Comparison of ENCODE assay signal across 11 cellular contexts in genomic region chr7:64494912-64495461, GRCh38.
DNase-seq lines count a peak whose midpoint lies in the region; ATAC-seq and TF ChIP-seq lines count a peak whose summit lies in the region.
"Had no signal": no experiment of that assay in that cellular context is flagged by ENCODE, and none has a peak within 500 bp of the region (broad histone marks: within the 10 kb centered on the region; RNA-seq: fewer than 3 reads in every experiment).

No MANE protein-coding gene starts in this region.

- no peak for ATAC-seq in HG03442 (IDR thresholded peaks at IDR 0.05; ENCODE audit: unreplicated experiment)

- 5 to 17% (median 10%) methylated on average over 26 of the region's 26 CpGs for WGBS in ovary, 3 donors

- no peak overlapping the region for H3K4me2 ChIP-seq in PC-9
- H3K4me2 ChIP-seq: BLaER1 had no signal

- no peaks in the 10 kb centered on the region for H4K20me1 ChIP-seq in PC-9 (ENCODE audit: insufficient read depth)
- H4K20me1 ChIP-seq: BLaER1 had no signal

- H3K27me3 ChIP-seq in ovary (no peaks in the 10 kb centered on the region), PC-9 (ENCODE audit: insufficient read depth, low read depth) (no peaks in the 10 kb centered on the region)
- H3K27me3 ChIP-seq: BLaER1 had no signal

- CTCF ChIA-PET in PC-9 (lab: Charles Lee): no interaction called here

- TF ChIP-seq CTCF in fibroblast of villous mesenchyme (IDR thresholded peaks at IDR 0.05; ENCODE audit: insufficient read depth, low read depth, low read length) (no peak), ovary (IDR thresholded peaks at IDR 0.05) (no peak), PC-9 (conservative IDR thresholded peaks at IDR 0.05) (no peak)

- no peak overlapping the region for H3K27ac ChIP-seq in ovary
- no peak overlapping the region for H3K27ac ChIP-seq in PC-9
- H3K27ac ChIP-seq: BLaER1 had no signal

- H3K4me1 ChIP-seq in ovary (ENCODE audit: insufficient read depth): peaks cover 2% of the 10 kb centered on the region
- no peaks in the 10 kb centered on the region for H3K4me1 ChIP-seq in PC-9 (replicated peaks; ENCODE audit: insufficient read depth)
- H3K4me1 ChIP-seq: BLaER1 had no signal

- no peak overlapping the region for H2AFZ ChIP-seq in PC-9

- no peak for TF ChIP-seq POLR2A in ovary (IDR thresholded peaks at IDR 0.05)

- H3K9me2 ChIP-seq in PC-9 (ENCODE audit: insufficient read depth): no peaks in the 10 kb centered on the region

- no peaks in the 10 kb centered on the region for H3K9me3 ChIP-seq in ovary
- H3K9me3 ChIP-seq in PC-9 (ENCODE audit: insufficient read depth, low read depth): no peaks in the 10 kb centered on the region

- peak overlapping the region; percentile 40 for H3K4me3 ChIP-seq in fibroblast of villous mesenchyme (ENCODE audit: low read depth, low read length)
- H3K4me3 ChIP-seq in ovary: peak overlapping the region; percentile 13
- H3K4me3 ChIP-seq in PC-9: no peak overlapping the region
- H3K4me3 ChIP-seq: BLaER1 had no signal

- peak; percentile 64 for DNase-seq in COLO668 (lab: John Stamatoyannopoulos, UW; ENCODE audit: unreplicated experiment)
- peak; percentile 14 for DNase-seq in NCI-H2029 treated with DMSO at 0.1 percent for 48 hours (lab: John Stamatoyannopoulos, UW)
- DNase-seq in fibroblast of villous mesenchyme (ENCODE audit: low read depth): no peak
- peak; percentile 22 to 62 (median 52) for DNase-seq in ovary
- no peak for DNase-seq in NCI-H1417 treated with DMSO at 0.1 percent for 48 hours (lab: John Stamatoyannopoulos, UW)
- DNase-seq in activated CD4-positive, CD25-positive, alpha-beta regulatory T cell (lab: John Stamatoyannopoulos, UW): no peak
- no peak for DNase-seq in PC-9
- DNase-seq: mammary epithelial cell, T-helper 9 cell had no signal

- BruUV-seq in PC-9 (replicated peaks; lab: Mats Ljungman, UMichigan): no TSS peak

- H3F3A ChIP-seq in PC-9 (ENCODE audit: insufficient read depth, low read depth): no peaks in the 10 kb centered on the region

- H3K79me2 ChIP-seq in PC-9 (ENCODE audit: low read depth): no peaks in the 10 kb centered on the region

- TF ChIP-seq EP300 in ovary (IDR thresholded peaks at IDR 0.05): no peak

- POLR2A ChIA-PET in PC-9 (lab: Charles Lee; ENCODE audit: unreplicated experiment): no interaction called here

- intact Hi-C loops in ovary (cut with DNase I) (no loop called here), PC-9 (cut with micrococcal nuclease; ENCODE audit: unreplicated experiment) (no loop called here)

- no peaks in the 10 kb centered on the region for H3K36me3 ChIP-seq in ovary
- H3K36me3 ChIP-seq in PC-9 (ENCODE audit: low read depth): no peaks in the 10 kb centered on the region

Comparison
In these comparisons a context has a peak if more than half of its experiments do, and no peak if none do; other contexts are left out.
1. DNase-seq: peak in COLO668 (single experiment), NCI-H2029 treated with DMSO at 0.1 percent for 48 hours (single experiment) and ovary (5 of 5); none in fibroblast of villous mesenchyme (single experiment), NCI-H1417 treated with DMSO at 0.1 percent for 48 hours (single experiment), activated CD4-positive, CD25-positive, alpha-beta regulatory T cell (0 of 4) and PC-9 (0 of 2).